ENCODE assay signal across 21 cellular contexts in the genomic region with DNA sequence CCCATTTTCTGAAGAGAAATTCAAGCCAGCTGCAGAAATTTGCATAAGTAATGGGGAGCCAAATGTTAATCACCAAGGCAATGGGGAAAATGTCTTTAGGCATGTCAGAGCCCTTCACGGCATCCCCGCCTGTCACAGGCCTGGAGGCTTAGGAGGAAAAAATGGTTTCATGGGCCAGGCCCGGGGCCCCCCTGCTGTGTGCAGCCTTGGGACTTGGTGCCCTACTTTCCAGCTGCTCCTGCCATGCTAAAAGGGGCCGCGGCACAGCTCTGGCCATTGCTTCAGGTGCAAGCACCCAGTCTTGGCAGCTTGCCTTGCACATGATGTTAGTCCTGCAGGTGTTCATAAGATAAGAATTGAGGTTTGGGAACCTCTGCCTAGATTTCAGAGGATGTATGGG.
DNase-seq lines count a peak whose midpoint lies in the region; ATAC-seq, FAIRE-seq and TF ChIP-seq lines count a peak whose summit lies in the region.
"Had no signal": no experiment of that assay in that cellular context is flagged by ENCODE, and none has a peak within 500 bp of the region (broad histone marks: within the 10 kb centered on the region; RNA-seq: fewer than 3 reads in every experiment).

No MANE protein-coding gene starts in this region.

- DNase-seq in A549 (ENCODE audit: low read depth in 1 of 2, low spot score in 1 of 2) = no peak
- DNase-seq in WERI-Rb-1 = peak; percentile 8
- DNase-seq in nephron progenitor cell = peak; percentile 2
- no peak for DNase-seq in mucosa of gallbladder (ENCODE audit: low spot score)
- no peak for DNase-seq in amniotic stem cell (lab: John Stamatoyannopoulos, UW)
- no peak for DNase-seq in activated T-cell treated with anti-CD3 and anti-CD28 coated beads, Interleukin-2, amount 50 U/mL, for 48 hours
- DNase-seq: 8988T; Calu3; CD8-positive, alpha-beta T cell; DMS79; GDM1; GM23248; HCEC 1CT; HFFc6 had no signal

- H3K27ac ChIP-seq in A549 (no peak overlapping the region), WERI-Rb-1 (no peak overlapping the region)
- H3K27ac ChIP-seq: BLaER1 treated with 17β-estradiol and CSF1 and Interleukin-3, amounts not matched to agents 10 nM and 100 nM; GM23248 had no signal

- peaks cover 20% of the 10 kb centered on the region for H3K36me3 Mint-ChIP-seq in nephron progenitor cell (ENCODE audit: low read depth)
- H3K36me3 Mint-ChIP-seq: CD8-positive, alpha-beta T cell had no signal

- ATAC-seq in A549 (no peak), HG03565 (IDR thresholded peaks at IDR 0.05; ENCODE audit: unreplicated experiment) (no peak)
- ATAC-seq: CD8-positive, alpha-beta T cell had no signal

- CTCF ChIA-PET in A549 (lab: Yijun Ruan, JAX) = no interaction called here

- H3K27me3 ChIP-seq in WERI-Rb-1 (ENCODE audit: insufficient read depth, low read depth, severe bottlenecking) = no peaks in the 10 kb centered on the region
- H3K27me3 ChIP-seq: BLaER1 treated with 17β-estradiol and CSF1 and Interleukin-3, amounts not matched to agents 10 nM and 100 nM had no signal

- TF ChIP-seq EP300 in A549 (IDR thresholded peaks at IDR 0.05) = no peak

- peaks cover 35% of the 10 kb centered on the region for H3K9me3 Mint-ChIP-seq in nephron progenitor cell

- H3K4me3 ChIP-seq in A549 (no peak overlapping the region), WERI-Rb-1 (ENCODE audit: low read depth, low read length) (no peak overlapping the region), iPS-18c (ENCODE audit: insufficient read depth, low read depth, low read length) (0 out of 2 replicates have a peak overlapping the region, but pooled peaks have one; percentile 15)
- H3K4me3 ChIP-seq: GM23248 had no signal

- TF ChIP-seq CTCF in A549 (IDR thresholded peaks at IDR 0.05) (no peak), WERI-Rb-1 (IDR thresholded peaks at IDR 0.05; ENCODE audit: low read depth, low read length) (no peak), nephron progenitor cell (IDR thresholded peaks at IDR 0.05) (no peak)

- no peak for TF ChIP-seq POLR2A in A549 (IDR thresholded peaks at IDR 0.05; ENCODE audit: low read length)

- no peak for FAIRE-seq in A549 (lab: Jason Lieb, UNC)
- FAIRE-seq: GM12892, GM18507, H54 had no signal

- H3K4me3 Mint-ChIP-seq in nephron progenitor cell = no peak overlapping the region
- H3K4me3 Mint-ChIP-seq: B cell; CD8-positive, alpha-beta T cell; HFFc6 had no signal

- TF ChIP-seq RAD21 in A549 (conservative IDR thresholded peaks at IDR 0.05 in 1 of 2, IDR thresholded peaks at IDR 0.05 in 1 of 2) = no peak

- H3K9me3 ChIP-seq in A549 (0 out of 3 replicates have a peak, but pooled peaks cover 2% of the 10 kb centered on the region), WERI-Rb-1 (ENCODE audit: severe bottlenecking) (peaks cover 3% of the 10 kb centered on the region), iPS-18c (ENCODE audit: control insufficient read depth, insufficient read depth, low read length) (peaks cover 8% of the 10 kb centered on the region)

- H3K27ac Mint-ChIP-seq in nephron progenitor cell = no peak overlapping the region
- H3K27ac Mint-ChIP-seq: B cell; CD8-positive, alpha-beta T cell; HFFc6 had no signal

- no peaks in the 10 kb centered on the region for H3K27me3 Mint-ChIP-seq in nephron progenitor cell (ENCODE audit: low read depth, poor library complexity)
- H3K27me3 Mint-ChIP-seq: B cell had no signal

- no peaks in the 10 kb centered on the region for H3K4me1 Mint-ChIP-seq in nephron progenitor cell
- H3K4me1 Mint-ChIP-seq: B cell had no signal

- POLR2A ChIA-PET in A549 (lab: Yijun Ruan, JAX) = no interaction called here

- 19% methylated on average over 3 of the region's 5 CpGs for WGBS in A549 (ENCODE audit: missing lambda C conversion rate)

- peaks cover 7% of the 10 kb centered on the region; the same call in 1 of the 2 replicates for H3K36me3 ChIP-seq in WERI-Rb-1
- H3K36me3 ChIP-seq: BLaER1 treated with 17β-estradiol and CSF1 and Interleukin-3, amounts not matched to agents 10 nM and 100 nM had no signal

- H3K4me2 ChIP-seq in A549 = no peak overlapping the region
- H3K4me2 ChIP-seq: BLaER1 treated with 17β-estradiol and CSF1 and Interleukin-3, amounts not matched to agents 10 nM and 100 nM had no signal

- no peaks in the 10 kb centered on the region for H3K4me1 ChIP-seq in A549
- H3K4me1 ChIP-seq: BLaER1 treated with 17β-estradiol and CSF1 and Interleukin-3, amounts not matched to agents 10 nM and 100 nM had no signal

TF ChIP-seq in A549, 52 proteins besides CTCF, POLR2A, EP300 and RAD21:
- TF ChIP-seq ZFP36 (IDR thresholded peaks at IDR 0.05; ENCODE audit: borderline replicate concordance, partially characterized antibody) (peak; percentile 84), JUN (IDR thresholded peaks at IDR 0.05) (no peak)

Comparison
In these comparisons a context has a peak if more than half of its experiments do, and no peak if none do; other contexts are left out.
1. DNase-seq: peak in WERI-Rb-1 (single experiment) and nephron progenitor cell (single experiment); none in A549 (0 of 2), mucosa of gallbladder (single experiment), amniotic stem cell (single experiment) and activated T-cell treated with anti-CD3 and anti-CD28 coated beads, Interleukin-2, amount 50 U/mL, for 48 hours (0 of 2).